Comparison of ENCODE assay signal across 26 cellular contexts in genomic region chr3:88267847-88268246, GRCh38.
"Had no signal": no experiment of that assay in that cellular context is flagged by ENCODE, and none has a peak within 500 bp of the region (broad histone marks: within the 10 kb centered on the region; RNA-seq: fewer than 3 reads in every experiment).

No MANE protein-coding gene starts in this region.

- H3K27ac Mint-ChIP-seq: activated CD8-positive, alpha-beta memory T cell treated with anti-CD3 and anti-CD28 coated beads, Interleukin-2, amount 10 ng/mL, durations not matched to agents 7 days and 5 days; activated naive CD4-positive, alpha-beta T cell treated with anti-CD3 and anti-CD28 coated beads, Interleukin-2, amount 50 U/mL, for 72 hours; activated naive CD8-positive, alpha-beta T cell treated with anti-CD3 and anti-CD28 coated beads, Interleukin-2, amount 50 U/mL, for 24 hours; activated T-cell treated with anti-CD3 and anti-CD28 coated beads, Interleukin-2, amount 50 U/mL, for 24 hours; T-helper 17 cell; WTC11 had no signal

- DNase-seq: activated CD4-positive, alpha-beta T cell treated with anti-CD3 and anti-CD28 coated beads for 48 hours; activated CD4-positive, alpha-beta T cell treated with anti-CD3 and anti-CD28 coated beads, Interleukin-2, amount 50 U/mL, for 4 hours; activated CD4-positive, CD25-positive, alpha-beta regulatory T cell treated with anti-CD3 and anti-CD28 coated beads, Interleukin-2, amount 50 U/mL, for 72 hours; activated CD8-positive, alpha-beta memory T cell treated with anti-CD3 and anti-CD28 coated beads, Interleukin-2, amount 10 ng/mL, durations not matched to agents 7 days and 5 days; activated effector memory CD4-positive, alpha-beta T cell treated with anti-CD3 and anti-CD28 coated beads, Interleukin-2, amount 50 U/mL, for 16 hours; activated naive CD4-positive, alpha-beta T cell treated with Interleukin-2 at 50 U/mL for 16 hours; activated naive CD8-positive, alpha-beta T cell treated with anti-CD3 and anti-CD28 coated beads, Interleukin-2, amount 50 U/mL, for 24 hours; activated T-cell treated with anti-CD3 and anti-CD28 coated beads, Interleukin-2, amount 50 U/mL, for 24 hours; amniotic stem cell; NCI-H1092; NCI-H1930; NCI-H2107; NCI-H510A treated with DMSO at 0.1 percent for 48 hours; NCI-H774; NK-92 treated with Interleukin-12 subunit alpha and Interleukin-12 subunit beta, amount 100 ng/mL, for 24 hours; Peyer's patch; Right ventricle myocardium superior; T-helper 17 cell; T-helper 9 cell had no signal

- ATAC-seq: activated CD8-positive, alpha-beta memory T cell treated with anti-CD3 and anti-CD28 coated beads, Interleukin-2, amount 10 ng/mL, durations not matched to agents 7 days and 5 days; activated naive CD4-positive, alpha-beta T cell treated with anti-CD3 and anti-CD28 coated beads, Interleukin-2, amount 50 U/mL, for 72 hours; activated naive CD8-positive, alpha-beta T cell treated with anti-CD3 and anti-CD28 coated beads, Interleukin-2, amount 50 U/mL, for 24 hours; T-helper 17 cell; WTC11 had no signal

- H3K27me3 Mint-ChIP-seq: activated CD8-positive, alpha-beta memory T cell treated with anti-CD3 and anti-CD28 coated beads, Interleukin-2, amount 10 ng/mL, durations not matched to agents 7 days and 5 days; activated naive CD8-positive, alpha-beta T cell treated with anti-CD3 and anti-CD28 coated beads, Interleukin-2, amount 50 U/mL, for 24 hours; activated T-cell treated with anti-CD3 and anti-CD28 coated beads, Interleukin-2, amount 50 U/mL, for 24 hours; brain; central memory CD8-positive, alpha-beta T cell; T-helper 17 cell had no signal

- H3K4me3 ChIP-seq: ascending aorta, Peyer's patch had no signal

- H3K36me3 Mint-ChIP-seq: activated CD8-positive, alpha-beta memory T cell treated with anti-CD3 and anti-CD28 coated beads, Interleukin-2, amount 10 ng/mL, durations not matched to agents 7 days and 5 days; activated naive CD4-positive, alpha-beta T cell treated with anti-CD3 and anti-CD28 coated beads, Interleukin-2, amount 50 U/mL, for 72 hours; brain; WTC11 had no signal

- H3K27ac ChIP-seq: ascending aorta, KMS-11, Peyer's patch, RWPE1 had no signal

- H3K36me3 ChIP-seq: ascending aorta, Peyer's patch had no signal

- H3K4me2 ChIP-seq: KMS-11 had no signal

- H3K9ac ChIP-seq: KMS-11 had no signal

- H3K4me1 ChIP-seq: ascending aorta had no signal

- H3K9me3 Mint-ChIP-seq: activated naive CD4-positive, alpha-beta T cell treated with anti-CD3 and anti-CD28 coated beads, Interleukin-2, amount 50 U/mL, for 72 hours; activated naive CD8-positive, alpha-beta T cell treated with anti-CD3 and anti-CD28 coated beads, Interleukin-2, amount 50 U/mL, for 24 hours; activated T-cell treated with anti-CD3 and anti-CD28 coated beads, Interleukin-2, amount 50 U/mL, for 24 hours; central memory CD8-positive, alpha-beta T cell; WTC11 had no signal

- H3K4me3 Mint-ChIP-seq: activated CD8-positive, alpha-beta memory T cell treated with anti-CD3 and anti-CD28 coated beads, Interleukin-2, amount 10 ng/mL, durations not matched to agents 7 days and 5 days; activated naive CD8-positive, alpha-beta T cell treated with anti-CD3 and anti-CD28 coated beads, Interleukin-2, amount 50 U/mL, for 24 hours; activated T-cell treated with anti-CD3 and anti-CD28 coated beads, Interleukin-2, amount 50 U/mL, for 24 hours; brain; central memory CD8-positive, alpha-beta T cell; T-helper 17 cell; WTC11 had no signal

- H3K27me3 ChIP-seq: ascending aorta, Peyer's patch had no signal

- H3K4me1 Mint-ChIP-seq: activated CD8-positive, alpha-beta memory T cell treated with anti-CD3 and anti-CD28 coated beads, Interleukin-2, amount 10 ng/mL, durations not matched to agents 7 days and 5 days; activated naive CD8-positive, alpha-beta T cell treated with anti-CD3 and anti-CD28 coated beads, Interleukin-2, amount 50 U/mL, for 24 hours; central memory CD8-positive, alpha-beta T cell; T-helper 17 cell; WTC11 had no signal

- H3K9me3 ChIP-seq: ascending aorta, Peyer's patch had no signal
